Comparison of ENCODE assay signal across 24 cellular contexts in genomic region chr5:4480528-4481404, GRCh38.
DNase-seq lines count a peak whose midpoint lies in the region; ATAC-seq and TF ChIP-seq lines count a peak whose summit lies in the region.
"Had no signal": no experiment of that assay in that cellular context is flagged by ENCODE, and none has a peak within 500 bp of the region (broad histone marks: within the 10 kb centered on the region; RNA-seq: fewer than 3 reads in every experiment).

No MANE protein-coding gene starts in this region.

- WGBS in mammary epithelial cell (ENCODE audit: low coverage, missing lambda C conversion rate), result 87% methylated on average over 18 of the region's 18 CpGs

- no peaks in the 10 kb centered on the region for H3K27me3 Mint-ChIP-seq in osteocyte (ENCODE audit: unreplicated experiment)
- H3K27me3 Mint-ChIP-seq: activated naive CD8-positive, alpha-beta T cell treated with anti-CD3 and anti-CD28 coated beads, Interleukin-2, amount 50 U/mL, for 24 hours; memory B cell; stimulated activated naive CD8-positive, alpha-beta T cell treated with anti-CD3 and anti-CD28 coated beads, Interleukin-15, Interleukin-2, amounts not matched to agents 100 ng/mL and 50 ng/mL, for 24 hours; T-helper 17 cell had no signal

- H3K4me2 ChIP-seq in mammary epithelial cell (ENCODE audit: insufficient read depth, low read depth, low read length), result no peak overlapping the region

- ATAC-seq in left lung (peak; percentile 85), HG03159 (IDR thresholded peaks at IDR 0.05; ENCODE audit: unreplicated experiment) (no peak)
- ATAC-seq: activated naive CD8-positive, alpha-beta T cell treated with anti-CD3 and anti-CD28 coated beads, Interleukin-2, amount 50 U/mL, for 24 hours; gastrocnemius medialis; T-helper 17 cell had no signal

- peak; percentile 95 for DNase-seq in Caki2 (ENCODE audit: low read depth)
- peak; percentile 91 for DNase-seq in NCI-H187 treated with DMSO at 0.1 percent for 48 hours (lab: John Stamatoyannopoulos, UW)
- DNase-seq in NCI-H774 (lab: John Stamatoyannopoulos, UW), result peak; percentile 91
- DNase-seq in left lung, result no peak
- DNase-seq in stimulated activated CD4-positive, alpha-beta T cell treated with anti-CD3 and anti-CD28 coated beads, Interleukin-4, amount 100 ng/mL, for 4 hours, result no peak
- DNase-seq in mammary epithelial cell, result no peak
- no peak for DNase-seq in osteocyte (ENCODE audit: extremely low spot score, unreplicated experiment)
- DNase-seq: activated CD4-positive, alpha-beta T cell treated with anti-CD3 and anti-CD28 coated beads, Interleukin-2, amount 50 U/mL, for 4 hours; activated gamma-delta T cell; activated naive CD8-positive, alpha-beta T cell treated with anti-CD3 and anti-CD28 coated beads, Interleukin-2, amount 50 U/mL, for 24 hours; BE2C; effector memory CD4-positive, alpha-beta T cell; esophagus squamous epithelium; gastrocnemius medialis; hippocampal formation; KBM-7; spleen; T-helper 17 cell; transverse colon; WERI-Rb-1 had no signal

- intact Hi-C loops in left lung (cut with DNase I) (no loop called here), mammary epithelial cell (cut with micrococcal nuclease) (no loop called here)

- no peaks in the 10 kb centered on the region for H3K9me3 ChIP-seq in left lung
- H3K9me3 ChIP-seq in mammary epithelial cell (replicated peaks; ENCODE audit: insufficient read depth, low read length), result no peaks in the 10 kb centered on the region
- H3K9me3 ChIP-seq: BE2C, esophagus squamous epithelium, gastrocnemius medialis had no signal

- H3K36me3 ChIP-seq in left lung, result no peaks in the 10 kb centered on the region
- no peaks in the 10 kb centered on the region for H3K36me3 ChIP-seq in mammary epithelial cell (ENCODE audit: insufficient read depth, low read length)
- H3K36me3 ChIP-seq: BE2C, esophagus squamous epithelium, gastrocnemius medialis, spleen, transverse colon, WERI-Rb-1 had no signal

- H3K9me3 Mint-ChIP-seq in osteocyte (ENCODE audit: unreplicated experiment), result peaks cover 19% of the 10 kb centered on the region

- H3K4me3 Mint-ChIP-seq in osteocyte (ENCODE audit: unreplicated experiment), result no peak overlapping the region
- H3K4me3 Mint-ChIP-seq: activated naive CD8-positive, alpha-beta T cell treated with anti-CD3 and anti-CD28 coated beads, Interleukin-2, amount 50 U/mL, for 24 hours; memory B cell; stimulated activated naive CD8-positive, alpha-beta T cell treated with anti-CD3 and anti-CD28 coated beads, Interleukin-15, Interleukin-2, amounts not matched to agents 100 ng/mL and 50 ng/mL, for 24 hours; T-helper 17 cell had no signal

- no peak for TF ChIP-seq CTCF in left lung (IDR thresholded peaks at IDR 0.05)
- no peak for TF ChIP-seq CTCF in mammary epithelial cell (conservative IDR thresholded peaks at IDR 0.05 in 1 of 2, IDR thresholded peaks at IDR 0.05 in 1 of 2; ENCODE audit: extremely low read depth in 1 of 2, insufficient read depth in 1 of 2, low read depth in 1 of 2, low read length in 2 of 2)
- no peak for TF ChIP-seq CTCF in osteocyte (IDR thresholded peaks at IDR 0.05)

- in situ Hi-C loops in Caki2 (cut with HindIII; ENCODE audit: low pct_unique_long_range_greater_than_20kb, low sequenced_read_pairs) (no loop called here), mammary epithelial cell (cut with MboI; ENCODE audit: low sequenced_read_pairs in 2 of 2) (no loop called here)

- H3K27ac ChIP-seq in left lung (no peak overlapping the region), mammary epithelial cell (ENCODE audit: insufficient read depth, low read depth, low read length) (no peak overlapping the region)
- H3K27ac ChIP-seq: esophagus squamous epithelium, gastrocnemius medialis, SK-N-MC, spleen, transverse colon, WERI-Rb-1 had no signal

- no peaks in the 10 kb centered on the region for H3K4me1 ChIP-seq in left lung
- H3K4me1 ChIP-seq in mammary epithelial cell (ENCODE audit: insufficient read depth, low read length), result no peaks in the 10 kb centered on the region
- H3K4me1 ChIP-seq: BE2C, esophagus squamous epithelium, gastrocnemius medialis, spleen, transverse colon had no signal

- no peak overlapping the region for H2AFZ ChIP-seq in mammary epithelial cell (ENCODE audit: low read depth, low read length)

- CTCF ChIA-PET in mammary epithelial cell (lab: Charles Lee; ENCODE audit: low non-redundant PET), result no interaction called here

- dilution Hi-C loops in mammary epithelial cell (cut with HindIII; ENCODE audit: low sequenced_read_pairs), result no loop called here

- H3K36me3 Mint-ChIP-seq in osteocyte (ENCODE audit: unreplicated experiment), result no peaks in the 10 kb centered on the region
- H3K36me3 Mint-ChIP-seq: memory B cell had no signal

- H3K4me3 ChIP-seq in left lung, result no peak overlapping the region
- H3K4me3 ChIP-seq in mammary epithelial cell (replicated peaks in 1 of 3; ENCODE audit: insufficient read depth in 1 of 3, low read depth in 2 of 3, low read length in 3 of 3), result no peak overlapping the region
- H3K4me3 ChIP-seq: esophagus squamous epithelium, gastrocnemius medialis, SK-N-MC, spleen, transverse colon had no signal

- no peak overlapping the region for H3K27ac Mint-ChIP-seq in osteocyte (ENCODE audit: unreplicated experiment)
- H3K27ac Mint-ChIP-seq: activated naive CD8-positive, alpha-beta T cell treated with anti-CD3 and anti-CD28 coated beads, Interleukin-2, amount 50 U/mL, for 24 hours; memory B cell; stimulated activated naive CD8-positive, alpha-beta T cell treated with anti-CD3 and anti-CD28 coated beads, Interleukin-15, Interleukin-2, amounts not matched to agents 100 ng/mL and 50 ng/mL, for 24 hours; T-helper 17 cell had no signal

- no peaks in the 10 kb centered on the region for H3K79me2 ChIP-seq in mammary epithelial cell (ENCODE audit: insufficient read depth, low read length)

- no peak overlapping the region for H3K9ac ChIP-seq in mammary epithelial cell (ENCODE audit: insufficient read depth, low read length)

- no TSS peak for BruUV-seq in mammary epithelial cell (replicated peaks; lab: Mats Ljungman, UMichigan)

- H4K20me1 ChIP-seq in mammary epithelial cell (ENCODE audit: insufficient read depth, low read length), result no peaks in the 10 kb centered on the region

- no peaks in the 10 kb centered on the region for H3K27me3 ChIP-seq in left lung
- H3K27me3 ChIP-seq in mammary epithelial cell (ENCODE audit: insufficient read depth, low read length), result no peaks in the 10 kb centered on the region
- H3K27me3 ChIP-seq: BE2C, esophagus squamous epithelium, gastrocnemius medialis, spleen, transverse colon had no signal

- peaks cover 10% of the 10 kb centered on the region for H3K4me1 Mint-ChIP-seq in osteocyte (ENCODE audit: unreplicated experiment)
- H3K4me1 Mint-ChIP-seq: activated naive CD8-positive, alpha-beta T cell treated with anti-CD3 and anti-CD28 coated beads, Interleukin-2, amount 50 U/mL, for 24 hours; memory B cell; T-helper 17 cell had no signal

Comparison
In these comparisons a context has a peak if more than half of its experiments do, and no peak if none do; other contexts are left out.
1. DNase-seq: peak in Caki2 (single experiment), NCI-H187 treated with DMSO at 0.1 percent for 48 hours (single experiment) and NCI-H774 (single experiment); none in left lung (0 of 2), stimulated activated CD4-positive, alpha-beta T cell treated with anti-CD3 and anti-CD28 coated beads, Interleukin-4, amount 100 ng/mL, for 4 hours (0 of 2), mammary epithelial cell (single experiment) and osteocyte (single experiment).